9 cellular contexts compared by ENCODE assay signal in the genomic region with DNA sequence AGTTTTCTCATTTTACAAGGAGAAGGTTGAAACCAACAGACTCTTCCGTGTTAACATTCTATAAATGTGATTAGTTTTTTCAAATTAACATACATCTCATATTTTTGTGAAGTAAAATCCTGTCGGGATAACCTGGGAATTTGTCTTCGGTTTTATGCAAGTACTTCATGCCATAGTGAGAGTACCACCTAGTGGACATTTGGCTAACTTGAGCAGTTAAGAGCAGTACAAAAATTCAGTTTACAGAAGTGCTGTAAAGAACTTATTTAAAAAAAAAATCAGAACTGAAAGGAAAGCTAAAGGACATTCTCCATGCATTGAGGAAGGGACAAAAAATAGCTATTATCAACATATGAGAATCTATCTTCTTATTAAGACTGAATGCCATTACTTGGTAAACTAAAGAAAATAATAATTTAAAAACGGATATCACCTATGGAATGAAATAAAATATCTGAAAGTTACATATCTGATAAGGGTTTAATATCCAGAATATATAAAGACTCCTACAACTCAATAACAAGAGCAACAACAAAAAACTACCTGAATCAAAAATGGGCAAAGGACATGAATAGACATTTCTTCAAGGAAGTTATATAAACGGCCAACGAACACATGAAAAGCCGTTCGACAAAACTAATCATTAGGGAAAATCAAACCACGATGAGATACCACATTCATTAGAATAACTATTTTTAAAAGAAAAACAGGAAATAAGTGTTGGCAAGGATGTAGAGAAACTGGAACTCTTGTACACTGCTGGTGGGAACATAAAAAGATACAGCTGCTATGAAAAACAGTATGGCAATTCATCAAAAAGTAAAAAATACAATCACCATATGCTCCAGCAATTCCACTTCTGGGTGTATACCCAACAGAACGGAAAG.
DNase-seq lines count a peak whose midpoint lies in the region; ATAC-seq and TF ChIP-seq lines count a peak whose summit lies in the region.
"Had no signal": no experiment of that assay in that cellular context is flagged by ENCODE, and none has a peak within 500 bp of the region (broad histone marks: within the 10 kb centered on the region; RNA-seq: fewer than 3 reads in every experiment).

No MANE protein-coding gene starts in this region.

- H3K27me3 ChIP-seq in kidney epithelial cell (ENCODE audit: control insufficient read depth, insufficient read depth, low read length): no peaks in the 10 kb centered on the region

- TF ChIP-seq CTCF in AG09309 (IDR thresholded peaks at IDR 0.05; ENCODE audit: control insufficient read depth, insufficient read depth, low read depth, low read length, missing control alignments) (peak; percentile 67), VCaP (conservative IDR thresholded peaks at IDR 0.05) (peak; percentile 82), kidney epithelial cell (IDR thresholded peaks at IDR 0.05; ENCODE audit: insufficient read depth, low read length, poor library complexity, severe bottlenecking) (peak; percentile 52)

- no peaks in the 10 kb centered on the region for H3K36me3 ChIP-seq in kidney epithelial cell (ENCODE audit: control insufficient read depth, insufficient read depth, low read length)

- H3K27ac ChIP-seq in VCaP: peak overlapping the region; percentile 70
- H3K27ac ChIP-seq: parathyroid adenoma had no signal

- H3K4me3 ChIP-seq in AG09309 (ENCODE audit: control insufficient read depth, low read depth, low read length): no peak overlapping the region
- H3K4me3 ChIP-seq in kidney epithelial cell (ENCODE audit: low read depth, low read length): no peak overlapping the region

- DNase-seq in AG09309 (ENCODE audit: low read depth) (peak; percentile 39), HT1080 (ENCODE audit: low read depth) (peak; percentile 11), kidney epithelial cell (ENCODE audit: low read depth) (no peak), COLO668 (lab: John Stamatoyannopoulos, UW; ENCODE audit: unreplicated experiment) (no peak), DMS153 (lab: John Stamatoyannopoulos, UW) (no peak)

- ATAC-seq in GM18517 (IDR thresholded peaks at IDR 0.05; ENCODE audit: unreplicated experiment): no peak
- ATAC-seq in GM21717 (IDR thresholded peaks at IDR 0.05; ENCODE audit: unreplicated experiment): no peak

Comparison
In these comparisons a context has a peak if more than half of its experiments do, and no peak if none do; other contexts are left out.
1. DNase-seq: peak in AG09309 (single experiment) and HT1080 (single experiment); none in kidney epithelial cell (single experiment), COLO668 (single experiment) and DMS153 (single experiment).
2. Peak in every context shown above with its lines, with median percentiles within 50 percentile points of each other: CTCF ChIP-seq.